10 cellular contexts compared by ENCODE assay signal in the genomic region with DNA sequence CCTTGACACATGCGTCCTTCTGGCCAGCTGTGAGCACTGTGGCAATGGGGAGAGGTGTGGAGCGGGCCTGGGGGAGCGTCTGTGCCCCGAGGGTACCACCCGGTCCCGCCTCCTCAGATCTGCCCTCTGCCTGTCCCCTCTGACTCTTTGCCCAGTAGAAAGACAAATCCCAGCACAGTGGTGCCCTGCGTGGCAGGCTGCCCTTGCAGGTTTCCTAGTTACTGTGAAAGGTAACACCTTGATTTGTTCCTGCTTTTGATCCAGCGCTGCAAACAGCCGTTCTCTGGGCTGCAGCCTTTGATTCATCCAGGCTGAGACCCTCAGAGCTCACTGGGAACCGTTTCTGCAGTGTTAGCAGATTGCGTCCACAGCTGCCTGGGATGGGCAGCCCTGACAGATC. TPM values are rescaled to one million over a fixed set of nuclear protein-coding genes. Genes with fewer than 3 reads are reported as not detected.
A peak's percentile ranks its signal among the peaks of the same experiment; 100 is the strongest.
DNase-seq lines count a peak whose midpoint lies in the region; ATAC-seq and TF ChIP-seq lines count a peak whose summit lies in the region.
"Had no signal": no experiment of that assay in that cellular context is flagged by ENCODE, and none has a peak within 500 bp of the region (broad histone marks: within the 10 kb centered on the region; RNA-seq: fewer than 3 reads in every experiment).

No MANE protein-coding gene starts in this region.

- ATAC-seq in activated T-cell treated with anti-CD3 and anti-CD28 coated beads, Interleukin-2, amount 50 U/mL, for 72 hours (replicated peaks in 1 of 2): peak in 1 of 2 donors; percentile 6
- no peak for ATAC-seq in activated naive CD8-positive, alpha-beta T cell treated with anti-CD3 and anti-CD28 coated beads, Interleukin-2, amount 50 U/mL, for 24 hours
- no peak for ATAC-seq in memory B cell (ENCODE audit: low read depth)
- ATAC-seq in GM19324 (IDR thresholded peaks at IDR 0.05; ENCODE audit: low FRiP score, unreplicated experiment): no peak

- peak overlapping the region; percentile 67 for H3K27ac Mint-ChIP-seq in activated T-cell treated with anti-CD3 and anti-CD28 coated beads, Interleukin-2, amount 50 U/mL, for 72 hours
- H3K27ac Mint-ChIP-seq in activated naive CD8-positive, alpha-beta T cell treated with anti-CD3 and anti-CD28 coated beads, Interleukin-2, amount 50 U/mL, for 24 hours: peak overlapping the region; percentile 63
- H3K27ac Mint-ChIP-seq in memory B cell: no peak overlapping the region

- DNase-seq in activated T-cell treated with anti-CD3 and anti-CD28 coated beads, Interleukin-2, amount 50 U/mL, for 72 hours: no peak
- DNase-seq in activated T-cell treated with anti-CD3 and anti-CD28 coated beads for 4 hours (no peak), memory B cell (ENCODE audit: low spot score in 2 of 2) (no peak), tibial artery (no peak), iPS-NIHi11 (ENCODE audit: low spot score) (no peak), NCI-H526 treated with DMSO at 0.1 percent for 48 hours (lab: John Stamatoyannopoulos, UW) (no peak)
- DNase-seq in activated naive CD8-positive, alpha-beta T cell treated with anti-CD3 and anti-CD28 coated beads, Interleukin-2, amount 50 U/mL, for 24 hours: no peak
- DNase-seq: Calu3, NCI-H526 had no signal

- H3K4me1 ChIP-seq in tibial artery: peaks cover 6 to 55% (median 43%) of the 10 kb centered on the region in 4 donors

- H3K4me1 Mint-ChIP-seq in activated T-cell treated with anti-CD3 and anti-CD28 coated beads, Interleukin-2, amount 50 U/mL, for 72 hours (ENCODE audit: low read depth): peaks cover 39% of the 10 kb centered on the region
- H3K4me1 Mint-ChIP-seq in activated naive CD8-positive, alpha-beta T cell treated with anti-CD3 and anti-CD28 coated beads, Interleukin-2, amount 50 U/mL, for 24 hours: peaks cover 37% of the 10 kb centered on the region
- H3K4me1 Mint-ChIP-seq in memory B cell: peaks cover 34% of the 10 kb centered on the region

- peak overlapping the region; percentile 4 to 36 for H3K4me3 ChIP-seq in tibial artery

- H3K4me3 Mint-ChIP-seq in activated T-cell treated with anti-CD3 and anti-CD28 coated beads, Interleukin-2, amount 50 U/mL, for 72 hours: peak overlapping the region; percentile 64 to 70
- H3K4me3 Mint-ChIP-seq in activated naive CD8-positive, alpha-beta T cell treated with anti-CD3 and anti-CD28 coated beads, Interleukin-2, amount 50 U/mL, for 24 hours: peak overlapping the region; percentile 53
- H3K4me3 Mint-ChIP-seq in memory B cell: peak overlapping the region; percentile 29

- no peaks in the 10 kb centered on the region for H3K36me3 Mint-ChIP-seq in activated T-cell treated with anti-CD3 and anti-CD28 coated beads, Interleukin-2, amount 50 U/mL, for 72 hours (ENCODE audit: insufficient read depth in 2 of 2)
- H3K36me3 Mint-ChIP-seq in activated naive CD8-positive, alpha-beta T cell treated with anti-CD3 and anti-CD28 coated beads, Interleukin-2, amount 50 U/mL, for 24 hours (ENCODE audit: low read depth): no peaks in the 10 kb centered on the region
- no peaks in the 10 kb centered on the region for H3K36me3 Mint-ChIP-seq in memory B cell

- H3K36me3 ChIP-seq in tibial artery: peaks cover 13 to 36% (median 34%) of the 10 kb centered on the region in 3 donors

- no peaks in the 10 kb centered on the region for H3K27me3 Mint-ChIP-seq in activated T-cell treated with anti-CD3 and anti-CD28 coated beads, Interleukin-2, amount 50 U/mL, for 72 hours (ENCODE audit: low read depth)
- no peaks in the 10 kb centered on the region for H3K27me3 Mint-ChIP-seq in activated naive CD8-positive, alpha-beta T cell treated with anti-CD3 and anti-CD28 coated beads, Interleukin-2, amount 50 U/mL, for 24 hours
- H3K27me3 Mint-ChIP-seq in memory B cell: no peaks in the 10 kb centered on the region

- no peaks in the 10 kb centered on the region for H3K9me3 ChIP-seq in tibial artery

- H3K9me3 Mint-ChIP-seq in activated T-cell treated with anti-CD3 and anti-CD28 coated beads, Interleukin-2, amount 50 U/mL, for 72 hours: no peaks in the 10 kb centered on the region
- H3K9me3 Mint-ChIP-seq in activated naive CD8-positive, alpha-beta T cell treated with anti-CD3 and anti-CD28 coated beads, Interleukin-2, amount 50 U/mL, for 24 hours: no peaks in the 10 kb centered on the region
- no peaks in the 10 kb centered on the region for H3K9me3 Mint-ChIP-seq in memory B cell

- H3K27ac ChIP-seq in tibial artery: peak overlapping the region in 1 of 2 donors; percentile 24

- H3K27me3 ChIP-seq in tibial artery: no peaks in the 10 kb centered on the region

- TF ChIP-seq CTCF in tibial artery (IDR thresholded peaks at IDR 0.05): no peak

- intact Hi-C loops in tibial artery (cut with DNase I; ENCODE audit: low total_unique reads): no loop called here

RNA-seq across cellular contexts. Expression of gene FBRSL1, which starts 16.4 kb away (rescaled TPM):
- 10 to 100 TPM; 37.0 to 42.7 TPM for total RNA-seq in activated T-cell treated with anti-CD3 and anti-CD28 coated beads, Interleukin-2, amount 50 U/mL, for 72 hours
